Comparison of ENCODE assay signal across 6 cellular contexts in genomic region chr9:133359420-133360175, GRCh38. TPM values are rescaled to one million over a fixed set of nuclear protein-coding genes. Genes with fewer than 3 reads are reported as not detected.
A peak's percentile ranks its signal among the peaks of the same experiment; 100 is the strongest.
DNase-seq lines count a peak whose midpoint lies in the region; ATAC-seq and TF ChIP-seq lines count a peak whose summit lies in the region.

No MANE protein-coding gene starts in this region.

- peak; percentile 40 to 45 for TF ChIP-seq CTCF in brain (conservative IDR thresholded peaks at IDR 0.05)

- H3K4me3 Mint-ChIP-seq in activated naive CD4-positive, alpha-beta T cell treated with anti-CD3 and anti-CD28 coated beads, Interleukin-2, amount 10 ng/mL, durations not matched to agents 7 days and 5 days, result no peak overlapping the region
- peak overlapping the region in 2 of 5 experiments; percentile 52 to 85 for H3K4me3 Mint-ChIP-seq in brain
- peak overlapping the region; percentile 81 for H3K4me3 Mint-ChIP-seq in stimulated activated effector memory CD8-positive, alpha-beta T cell treated with anti-CD3 and anti-CD28 coated beads, Interleukin-12 subunit alpha, Interleukin-12 subunit beta, amount 100 ng/mL, for 72 hours

- H3K9me3 Mint-ChIP-seq in activated naive CD4-positive, alpha-beta T cell treated with anti-CD3 and anti-CD28 coated beads, Interleukin-2, amount 10 ng/mL, durations not matched to agents 7 days and 5 days, result no peaks in the 10 kb centered on the region
- no peaks in the 10 kb centered on the region for H3K9me3 Mint-ChIP-seq in brain
- H3K9me3 Mint-ChIP-seq in stimulated activated effector memory CD8-positive, alpha-beta T cell treated with anti-CD3 and anti-CD28 coated beads, Interleukin-12 subunit alpha, Interleukin-12 subunit beta, amount 100 ng/mL, for 72 hours, result no peaks in the 10 kb centered on the region

- peaks cover 46% of the 10 kb centered on the region for H3K36me3 Mint-ChIP-seq in activated naive CD4-positive, alpha-beta T cell treated with anti-CD3 and anti-CD28 coated beads, Interleukin-2, amount 10 ng/mL, durations not matched to agents 7 days and 5 days
- H3K36me3 Mint-ChIP-seq in brain, result peaks cover 36% of the 10 kb centered on the region
- H3K36me3 Mint-ChIP-seq in stimulated activated effector memory CD8-positive, alpha-beta T cell treated with anti-CD3 and anti-CD28 coated beads, Interleukin-12 subunit alpha, Interleukin-12 subunit beta, amount 100 ng/mL, for 72 hours, result peaks cover 88% of the 10 kb centered on the region

- peak; percentile 35 for DNase-seq in activated naive CD4-positive, alpha-beta T cell treated with anti-CD3 and anti-CD28 coated beads, Interleukin-2, amount 10 ng/mL, durations not matched to agents 7 days and 5 days
- DNase-seq in activated naive CD4-positive, alpha-beta T cell treated with Interleukin-2 at 50 U/mL for 16 hours, result no peak
- peak in 1 of 2 donors; percentile 72 for DNase-seq in stimulated activated effector memory CD8-positive, alpha-beta T cell treated with anti-CD3 and anti-CD28 coated beads, Interleukin-12 subunit alpha, Interleukin-12 subunit beta, amount 100 ng/mL, for 72 hours (ENCODE audit: low spot score in 2 of 2)
- DNase-seq in NK-92 treated with Interleukin-12 subunit alpha and Interleukin-12 subunit beta, amount 100 ng/mL, for 24 hours (lab: John Stamatoyannopoulos, UW), result no peak
- no peak for DNase-seq in NCI-H2081 treated with DMSO at 0.1 percent for 48 hours (lab: John Stamatoyannopoulos, UW)

- no peak for ATAC-seq in stimulated activated effector memory CD8-positive, alpha-beta T cell treated with anti-CD3 and anti-CD28 coated beads, Interleukin-12 subunit alpha, Interleukin-12 subunit beta, amount 100 ng/mL, for 72 hours

- H3K27ac Mint-ChIP-seq in activated naive CD4-positive, alpha-beta T cell treated with anti-CD3 and anti-CD28 coated beads, Interleukin-2, amount 10 ng/mL, durations not matched to agents 7 days and 5 days, result no peak overlapping the region
- H3K27ac Mint-ChIP-seq in brain, result peak overlapping the region in 3 of 5 experiments; percentile 50 to 66 (median 62)
- H3K27ac Mint-ChIP-seq in stimulated activated effector memory CD8-positive, alpha-beta T cell treated with anti-CD3 and anti-CD28 coated beads, Interleukin-12 subunit alpha, Interleukin-12 subunit beta, amount 100 ng/mL, for 72 hours, result peak overlapping the region; percentile 89

- CTCF ChIA-PET in activated naive CD4-positive, alpha-beta T cell treated with anti-CD3 and anti-CD28 coated beads, Interleukin-2, amount 10 ng/mL, durations not matched to agents 7 days and 5 days (lab: Charles Lee), result interaction anchor here (1.5 kb wide), 1 partner anchor 12 kb away, joined by 7 read pairs; no protein-coding TSS in a partner anchor

- H3K4me1 Mint-ChIP-seq in activated naive CD4-positive, alpha-beta T cell treated with anti-CD3 and anti-CD28 coated beads, Interleukin-2, amount 10 ng/mL, durations not matched to agents 7 days and 5 days, result peaks cover 29% of the 10 kb centered on the region
- peaks cover 43% of the 10 kb centered on the region for H3K4me1 Mint-ChIP-seq in brain
- peaks cover 82% of the 10 kb centered on the region for H3K4me1 Mint-ChIP-seq in stimulated activated effector memory CD8-positive, alpha-beta T cell treated with anti-CD3 and anti-CD28 coated beads, Interleukin-12 subunit alpha, Interleukin-12 subunit beta, amount 100 ng/mL, for 72 hours

- no peaks in the 10 kb centered on the region for H3K27me3 Mint-ChIP-seq in activated naive CD4-positive, alpha-beta T cell treated with anti-CD3 and anti-CD28 coated beads, Interleukin-2, amount 10 ng/mL, durations not matched to agents 7 days and 5 days
- H3K27me3 Mint-ChIP-seq in brain, result no peaks in the 10 kb centered on the region

RNA-seq across cellular contexts. Expression of gene SURF2, which starts 3.2 kb away (rescaled TPM):
- 75.0 TPM for polyA plus RNA-seq in brain (ENCODE audit: insufficient read depth, low read depth, low replicate concordance)

RNA-seq across cellular contexts. Expression of gene SURF1, which starts 3.3 kb away (rescaled TPM):
- 104 TPM for polyA plus RNA-seq in brain (ENCODE audit: insufficient read depth, low read depth, low replicate concordance)

RNA-seq across cellular contexts. Expression of gene RPL7A, which starts 11.6 kb away (rescaled TPM):
- polyA plus RNA-seq in brain (ENCODE audit: insufficient read depth, low read depth, low replicate concordance), result 5,503 TPM

RNA-seq across cellular contexts. Expression of gene MED22, which starts 11.7 kb away (rescaled TPM):
- 37.7 TPM for polyA plus RNA-seq in brain (ENCODE audit: insufficient read depth, low read depth, low replicate concordance)

RNA-seq across cellular contexts. Expression of gene SURF4, which starts 16.3 kb away (rescaled TPM):
- 128 TPM for polyA plus RNA-seq in brain (ENCODE audit: insufficient read depth, low read depth, low replicate concordance)
